Comparison of ENCODE assay signal across 16 cellular contexts in genomic region chr2:15038373-15039364, GRCh38.
DNase-seq lines count a peak whose midpoint lies in the region; TF ChIP-seq lines count a peak whose summit lies in the region.
"Had no signal": no experiment of that assay in that cellular context is flagged by ENCODE, and none has a peak within 500 bp of the region (broad histone marks: within the 10 kb centered on the region; RNA-seq: fewer than 3 reads in every experiment).

No MANE protein-coding gene starts in this region.

- H3K36me3 Mint-ChIP-seq in T-helper 2 cell treated with Interferon-gamma antibody and Interleukin-4, amounts not matched to agents 5 μg/mL and 100 μg/mL, for 36 hours (ENCODE audit: low read depth), result no peaks in the 10 kb centered on the region
- H3K36me3 Mint-ChIP-seq: activated naive CD4-positive, alpha-beta T cell treated with anti-CD3 and anti-CD28 coated beads, Interleukin-2, amount 50 U/mL, for 24 hours had no signal

- no peaks in the 10 kb centered on the region for H4K20me1 ChIP-seq in fibroblast of lung (ENCODE audit: control insufficient read depth, extremely low read depth, insufficient read depth, low read length)

- no peaks in the 10 kb centered on the region for H3K9me3 ChIP-seq in fibroblast of lung (ENCODE audit: control insufficient read depth, insufficient read depth, low read depth, low read length)
- H3K9me3 ChIP-seq: esophagus squamous epithelium, psoas muscle had no signal

- no peak overlapping the region for H3K4me3 ChIP-seq in fibroblast of lung (replicated peaks in 1 of 4; ENCODE audit: control extremely low read depth in 1 of 4, insufficient read depth in 1 of 4, low read depth in 3 of 4, low read length in 4 of 4)
- H3K4me3 ChIP-seq: esophagus squamous epithelium, GM12878, psoas muscle had no signal

- no peaks in the 10 kb centered on the region for H3K27me3 ChIP-seq in fibroblast of lung (ENCODE audit: control insufficient read depth, insufficient read depth, low read length)
- H3K27me3 ChIP-seq: esophagus squamous epithelium had no signal

- no peak for TF ChIP-seq CTCF in fibroblast of lung (conservative IDR thresholded peaks at IDR 0.05 in 1 of 2, IDR thresholded peaks at IDR 0.05 in 1 of 2; ENCODE audit: low read depth in 1 of 2, low read length in 2 of 2)

- no peak overlapping the region for H3K9ac ChIP-seq in fibroblast of lung (ENCODE audit: insufficient read depth, low read length)

- H3K79me2 ChIP-seq in fibroblast of lung (ENCODE audit: control insufficient read depth, insufficient read depth, low read length), result no peaks in the 10 kb centered on the region

- no peak overlapping the region for H3K27ac ChIP-seq in fibroblast of lung (ENCODE audit: insufficient read depth, low read length)
- H3K27ac ChIP-seq: psoas muscle had no signal

- no peak overlapping the region for H3K27ac Mint-ChIP-seq in T-helper 2 cell treated with Interferon-gamma antibody and Interleukin-4, amounts not matched to agents 5 μg/mL and 100 μg/mL, for 36 hours
- H3K27ac Mint-ChIP-seq: activated naive CD4-positive, alpha-beta T cell treated with anti-CD3 and anti-CD28 coated beads, Interleukin-2, amount 50 U/mL, for 24 hours; memory B cell; nephron had no signal

- peaks cover 4% of the 10 kb centered on the region for H3K4me1 Mint-ChIP-seq in T-helper 2 cell treated with Interferon-gamma antibody and Interleukin-4, amounts not matched to agents 5 μg/mL and 100 μg/mL, for 36 hours (ENCODE audit: low read depth)
- H3K4me1 Mint-ChIP-seq: memory B cell had no signal

- no peak overlapping the region for H3K4me3 Mint-ChIP-seq in T-helper 2 cell treated with Interferon-gamma antibody and Interleukin-4, amounts not matched to agents 5 μg/mL and 100 μg/mL, for 36 hours
- H3K4me3 Mint-ChIP-seq: activated naive CD4-positive, alpha-beta T cell treated with anti-CD3 and anti-CD28 coated beads, Interleukin-2, amount 50 U/mL, for 24 hours; memory B cell; nephron had no signal

- H3K9me3 Mint-ChIP-seq in T-helper 2 cell treated with Interferon-gamma antibody and Interleukin-4, amounts not matched to agents 5 μg/mL and 100 μg/mL, for 36 hours, result no peaks in the 10 kb centered on the region
- H3K9me3 Mint-ChIP-seq: activated naive CD4-positive, alpha-beta T cell treated with anti-CD3 and anti-CD28 coated beads, Interleukin-2, amount 50 U/mL, for 24 hours; nephron had no signal

- no peak overlapping the region for H3K4me2 ChIP-seq in fibroblast of lung (ENCODE audit: extremely low read depth, insufficient read depth, low read length)

- peaks cover 7% of the 10 kb centered on the region for H3K4me1 ChIP-seq in fibroblast of lung (ENCODE audit: control insufficient read depth, extremely low read depth, insufficient read depth, low read length)
- H3K4me1 ChIP-seq: psoas muscle had no signal

- H2AFZ ChIP-seq in fibroblast of lung (ENCODE audit: low read length), result no peak overlapping the region

- no peaks in the 10 kb centered on the region for H3K36me3 ChIP-seq in fibroblast of lung (ENCODE audit: control insufficient read depth, insufficient read depth, low read length)
- H3K36me3 ChIP-seq: esophagus squamous epithelium had no signal

- peaks cover 2% of the 10 kb centered on the region for H3K27me3 Mint-ChIP-seq in T-helper 2 cell treated with Interferon-gamma antibody and Interleukin-4, amounts not matched to agents 5 μg/mL and 100 μg/mL, for 36 hours (ENCODE audit: low read depth)

- DNase-seq in activated CD4-positive, alpha-beta T cell treated with anti-CD3 and anti-CD28 coated beads for 48 hours, result peak; percentile 37
- no peak for DNase-seq in activated CD4-positive, alpha-beta T cell treated with anti-CD3 and anti-CD28 coated beads, Interleukin-2, amount 50 U/mL, for 1 hour
- DNase-seq in DMS53 (lab: John Stamatoyannopoulos, UW) (peak; percentile 48), fibroblast of lung (ENCODE audit: low read depth in 2 of 2) (peak; percentile 36 to 56), RKO (ENCODE audit: low spot score) (no peak), KG1 (lab: John Stamatoyannopoulos, UW) (no peak), mesenteric fat pad (ENCODE audit: low spot score) (no peak)
- DNase-seq in T-helper 2 cell treated with Interferon-gamma antibody and Interleukin-4, amounts not matched to agents 5 μg/mL and 100 μg/mL, for 36 hours (ENCODE audit: low spot score), result peak; percentile 40
- DNase-seq: esophagus squamous epithelium, head of caudate nucleus, NCI-H1092, psoas muscle had no signal

Comparison
In these comparisons a context has a peak if more than half of its experiments do, and no peak if none do; other contexts are left out.
1. DNase-seq: peak in activated CD4-positive, alpha-beta T cell treated with anti-CD3 and anti-CD28 coated beads for 48 hours (single experiment), DMS53 (single experiment), T-helper 2 cell treated with Interferon-gamma antibody and Interleukin-4, amounts not matched to agents 5 μg/mL and 100 μg/mL, for 36 hours (single experiment) and fibroblast of lung (2 of 2); none in activated CD4-positive, alpha-beta T cell treated with anti-CD3 and anti-CD28 coated beads, Interleukin-2, amount 50 U/mL, for 1 hour (single experiment), RKO (single experiment), KG1 (single experiment) and mesenteric fat pad (single experiment).